Comparison of ENCODE assay signal across 10 cellular contexts in genomic region chr1:230753191-230753585, GRCh38. TPM values are rescaled to one million over a fixed set of nuclear protein-coding genes. Genes with fewer than 3 reads are reported as not detected.
DNase-seq lines count a peak whose midpoint lies in the region; ATAC-seq and TF ChIP-seq lines count a peak whose summit lies in the region.
"Had no signal": no experiment of that assay in that cellular context is flagged by ENCODE, and none has a peak within 500 bp of the region (broad histone marks: within the 10 kb centered on the region; RNA-seq: fewer than 3 reads in every experiment).

No MANE protein-coding gene starts in this region.

- WGBS in IMR-90 (ENCODE audit: extremely low coverage in 2 of 2, insufficient read length in 1 of 2), 2 experiments, result 70% methylated on average over 2 of the region's 5 CpGs; no CpG with 5 or more reads in 1 of the 2 experiments

- H3K27ac Mint-ChIP-seq in neural crest cell (ENCODE audit: unreplicated experiment), result peak overlapping the region; percentile 97

- H2BK120ac ChIP-seq in IMR-90 (ENCODE audit: low read depth, low read length), result no peak overlapping the region

- peak overlapping the region in 1 of 2 experiments; percentile 57; a peak in 1 of 4 replicates for H4K8ac ChIP-seq in IMR-90 (ENCODE audit: low read depth in 2 of 2, low read length in 2 of 2)

- POLR2A ChIA-PET in IMR-90 (lab: Charles Lee; ENCODE audit: unreplicated experiment), result no interaction called here

- in situ Hi-C loops in IMR-90 (cut with MboI; ENCODE audit: low sequenced_read_pairs), result no loop called here

- H3K9me1 ChIP-seq in IMR-90 (ENCODE audit: insufficient read depth, low read length), result peaks cover 3% of the 10 kb centered on the region; the same call in 1 of the 2 replicates

- H3K56ac ChIP-seq in IMR-90 (ENCODE audit: extremely low read depth, insufficient read depth, low read length), result no peak overlapping the region

- H3K36me3 ChIP-seq in IMR-90 (ENCODE audit: control insufficient read depth, insufficient read depth, low read length), result no peaks in the 10 kb centered on the region

- no peaks in the 10 kb centered on the region for H3K79me1 ChIP-seq in IMR-90 (ENCODE audit: low read depth in 1 of 2, low read length in 2 of 2)

- H3K27ac ChIP-seq in C4-2B, result peak overlapping the region; percentile 92
- H3K27ac ChIP-seq in IMR-90 (ENCODE audit: insufficient read depth, low read length), result peak overlapping the region; percentile 21; the same call in 1 of the 2 replicates
- peak overlapping the region; percentile 86 to 100 (median 95) for H3K27ac ChIP-seq in dorsolateral prefrontal cortex

- H4K20me1 ChIP-seq in IMR-90 (ENCODE audit: insufficient read depth, low read length), result no peaks in the 10 kb centered on the region

- peak overlapping the region; percentile 83 for H2AFZ ChIP-seq in IMR-90 (replicated peaks; ENCODE audit: low read length, poor library complexity)

- TF ChIP-seq RAD21 in IMR-90 (IDR thresholded peaks at IDR 0.05; ENCODE audit: low read length), result no peak

- no peak for DNase-seq in IMR-90
- no peak for DNase-seq in dorsolateral prefrontal cortex
- no peak for DNase-seq in neural crest cell (ENCODE audit: low read depth, low spot score)
- DNase-seq in effector CD8-positive, alpha-beta T cell (lab: John Stamatoyannopoulos, UW), result no peak
- no peak for DNase-seq in stimulated activated CD4-positive, alpha-beta T cell treated with anti-CD3 and anti-CD28 coated beads, Interleukin-2, amount 100 ng/mL, for 48 hours
- DNase-seq: naive B cell had no signal

- intact Hi-C loops in IMR-90 (cut with micrococcal nuclease), result loop anchor here (5.0 kb wide), 1 partner anchor 41 kb away; the partner anchor contains the start of gene AGT
- intact Hi-C loops in dorsolateral prefrontal cortex (cut with DNase I), result loop anchor here (2.0 to 5.0 kb wide), 2 partner anchors 38 to 111 kb away; partner anchors contain the start of genes AGT (in 1 of the 2) and COG2 (in 1 of the 2)

- no peak overlapping the region; the same call in 1 of the 2 replicates for H3K4me2 ChIP-seq in IMR-90 (ENCODE audit: low read depth, low read length)

- no peak overlapping the region for H2BK5ac ChIP-seq in IMR-90 (ENCODE audit: low read depth, low read length, poor library complexity, severe bottlenecking)

- ATAC-seq in IMR-90 (ENCODE audit: low read depth), result no peak
- no peak for ATAC-seq in HG03354 (IDR thresholded peaks at IDR 0.05; ENCODE audit: poor library complexity, severe bottlenecking, unreplicated experiment)
- ATAC-seq in HG02840 (IDR thresholded peaks at IDR 0.05; ENCODE audit: low FRiP score, unreplicated experiment), result no peak

- dilution Hi-C loops in IMR-90 (cut with HindIII; ENCODE audit: low sequenced_read_pairs, unreplicated experiment), result no loop called here

- peaks cover 5% of the 10 kb centered on the region; the same call in 1 of the 2 replicates for H3K4me1 ChIP-seq in IMR-90 (ENCODE audit: control insufficient read depth, insufficient read depth, low read length)

- TF ChIP-seq CTCF in C4-2B (conservative IDR thresholded peaks at IDR 0.05), result no peak
- no peak for TF ChIP-seq CTCF in IMR-90 (conservative IDR thresholded peaks at IDR 0.05; ENCODE audit: low read depth, low read length)
- TF ChIP-seq CTCF in dorsolateral prefrontal cortex (IDR thresholded peaks at IDR 0.05 in 54 of 56, conservative IDR thresholded peaks at IDR 0.05 in 2 of 56; ENCODE audit: low read depth in 1 of 56, partially characterized antibody in 56 of 56), result no peak
- TF ChIP-seq CTCF in neural crest cell (conservative IDR thresholded peaks at IDR 0.05), result no peak

- H4K5ac ChIP-seq in IMR-90 (ENCODE audit: low read depth, low read length), result peak overlapping the region; percentile 31; the same call in 1 of the 2 replicates

- no peak overlapping the region for H2AK9ac ChIP-seq in IMR-90 (replicated peaks; ENCODE audit: low read depth, low read length, poor library complexity)

- H3K9me3 Mint-ChIP-seq in neural crest cell, result no peaks in the 10 kb centered on the region
- H3K9me3 Mint-ChIP-seq: CD4-positive, alpha-beta memory T cell; naive B cell had no signal

- 0 out of 2 replicates have a peak overlapping the region, but pooled peaks have one; percentile 41 for H3K9ac ChIP-seq in IMR-90 (ENCODE audit: low read depth, low read length)

- no peak overlapping the region for H2BK15ac ChIP-seq in IMR-90 (ENCODE audit: low read depth, low read length)

- H3K9me3 ChIP-seq in IMR-90 (ENCODE audit: control insufficient read depth, insufficient read depth, low read length), result no peaks in the 10 kb centered on the region

- no peak overlapping the region for H2BK20ac ChIP-seq in IMR-90 (ENCODE audit: low read depth, low read length)

- H3K14ac ChIP-seq in IMR-90 (replicated peaks; ENCODE audit: low read depth, low read length), result no peak overlapping the region

- no TSS peak for BruUV-seq in IMR-90 (replicated peaks; lab: Mats Ljungman, UMichigan)

- peaks cover 4% of the 10 kb centered on the region for H3K27me3 ChIP-seq in IMR-90 (ENCODE audit: control insufficient read depth, insufficient read depth, low read length)
- H3K27me3 ChIP-seq in dorsolateral prefrontal cortex, result no peaks in the 10 kb centered on the region

- no peak overlapping the region for H3K4ac ChIP-seq in IMR-90 (ENCODE audit: low read depth, low read length)

- H2AK5ac ChIP-seq in IMR-90 (ENCODE audit: low read depth, low read length), result no peak overlapping the region

- H4K91ac ChIP-seq in IMR-90 (ENCODE audit: insufficient read depth, low read depth, low read length), result no peak overlapping the region

- H3K36me3 Mint-ChIP-seq in neural crest cell (ENCODE audit: low read depth), result no peaks in the 10 kb centered on the region
- H3K36me3 Mint-ChIP-seq: CD4-positive, alpha-beta memory T cell; naive B cell had no signal

- H3K4me1 Mint-ChIP-seq in neural crest cell, result peaks cover 49% of the 10 kb centered on the region

- H3K4me3 ChIP-seq in IMR-90 (ENCODE audit: insufficient read depth, low read depth, low read length) (no peak overlapping the region), dorsolateral prefrontal cortex (peak overlapping the region in 32 of 59 donors; percentile 3 to 51 (median 32))

- CTCF ChIA-PET in IMR-90 (lab: Yijun Ruan, JAX), result no interaction called here

- H3K18ac ChIP-seq in IMR-90 (ENCODE audit: low read depth, low read length), result no peak overlapping the region; the same call in 1 of the 2 replicates

- H3K4me3 Mint-ChIP-seq in neural crest cell, result peak overlapping the region; percentile 20

- no peaks in the 10 kb centered on the region for H3K27me3 Mint-ChIP-seq in neural crest cell (ENCODE audit: low read depth)

- TF ChIP-seq POLR2A in IMR-90 (IDR thresholded peaks at IDR 0.05; ENCODE audit: low read depth, low read length), result no peak

- no peak overlapping the region for H3K23ac ChIP-seq in IMR-90 (ENCODE audit: low read depth, low read length)

TF ChIP-seq in IMR-90, 13 proteins besides CTCF, POLR2A, EP300 and RAD21:
- TF ChIP-seq BHLHE40 (IDR thresholded peaks at IDR 0.05; ENCODE audit: low read depth, low read length) (no peak), RFX5 (IDR thresholded peaks at IDR 0.05; ENCODE audit: low read depth, low read length) (no peak), RCOR1 (IDR thresholded peaks at IDR 0.05; ENCODE audit: insufficient replicate concordance, low read length) (no peak), SMC3 (IDR thresholded peaks at IDR 0.05; ENCODE audit: low read depth, low read length) (no peak), MAFK (IDR thresholded peaks at IDR 0.05; ENCODE audit: low read depth, low read length) (no peak), MAZ (IDR thresholded peaks at IDR 0.05; ENCODE audit: borderline replicate concordance, low read depth, low read length) (no peak), ELK1 (IDR thresholded peaks at IDR 0.05; ENCODE audit: borderline replicate concordance, low read depth, low read length) (no peak), MXI1 (IDR thresholded peaks at IDR 0.05; ENCODE audit: borderline replicate concordance, low read depth, low read length) (no peak), CHD1 (IDR thresholded peaks at IDR 0.05; ENCODE audit: low read depth, low read length) (no peak), CEBPB (IDR thresholded peaks at IDR 0.05; ENCODE audit: low read depth, low read length) (no peak), USF2 (IDR thresholded peaks at IDR 0.05; ENCODE audit: low read depth, low read length) (no peak)

RNA-seq across cellular contexts. Expression of gene CAPN9, which starts 6.0 kb away (rescaled TPM):
- total RNA-seq in IMR-90 (2012; rRNA removed) (not detected in 2 replicates), dorsolateral prefrontal cortex (1 to 10 TPM in 71 of 120 experiments, under 1 TPM in 43, not detected in 6; 0.22 to 5.4 (median 1.3) TPM), neural crest cell (2.0 and 4.0 TPM in 2 replicates)
- polyA plus RNA-seq in IMR-90 (2012; rRNA removed), result not detected in 2 replicates
- not detected in 2 replicates for polyA plus RNA-seq in IMR-90 (2012; cell fraction: cytosol; rRNA removed)
- not detected in 2 replicates for polyA plus RNA-seq in IMR-90 (2012; cell fraction: nucleus; rRNA removed; ENCODE audit: low replicate concordance)
- total RNA-seq: CD4-positive, alpha-beta memory T cell had no signal

RNA-seq across cellular contexts. Expression of gene AGT, which starts 39.3 kb away (rescaled TPM):
- total RNA-seq in IMR-90 (2012; rRNA removed) (under 0.01 and 0.18 TPM in 2 replicates), dorsolateral prefrontal cortex (100 to 1,000 TPM in 114 of 120 experiments, 10 to 100 TPM in 6; 75.7 to 327 (median 176) TPM), neural crest cell (0.16 and 0.26 TPM in 2 replicates)
- polyA plus RNA-seq in IMR-90 (2012; rRNA removed), result 0.34 and 0.39 TPM in 2 replicates
- polyA plus RNA-seq in IMR-90 (2012; cell fraction: cytosol; rRNA removed), result 0.59 and 0.64 TPM in 2 replicates
- 0.41 and 0.46 TPM in 2 replicates for polyA plus RNA-seq in IMR-90 (2012; cell fraction: nucleus; rRNA removed; ENCODE audit: low replicate concordance)
- total RNA-seq: CD4-positive, alpha-beta memory T cell had no signal
- polyA plus RNA-seq: CD4-positive, alpha-beta memory T cell had no signal

Comparison
In these comparisons a context has a peak if more than half of its experiments do, and no peak if none do; other contexts are left out.
1. H3K27ac ChIP-seq: peak in every context shown above with its lines; median percentile 95 in dorsolateral prefrontal cortex; 92 in C4-2B; 21 in IMR-90.
2. RNA of gene AGT, which starts 39.3 kb away (total RNA-seq): 75.7 to 327 TPM in dorsolateral prefrontal cortex; 0.16 to 0.26 TPM in neural crest cell and under 0.01 to 0.18 TPM in IMR-90; every median in the first group is over 10 times any median in the second.